Comparison of ENCODE assay signal across 8 cellular contexts in the genomic region with DNA sequence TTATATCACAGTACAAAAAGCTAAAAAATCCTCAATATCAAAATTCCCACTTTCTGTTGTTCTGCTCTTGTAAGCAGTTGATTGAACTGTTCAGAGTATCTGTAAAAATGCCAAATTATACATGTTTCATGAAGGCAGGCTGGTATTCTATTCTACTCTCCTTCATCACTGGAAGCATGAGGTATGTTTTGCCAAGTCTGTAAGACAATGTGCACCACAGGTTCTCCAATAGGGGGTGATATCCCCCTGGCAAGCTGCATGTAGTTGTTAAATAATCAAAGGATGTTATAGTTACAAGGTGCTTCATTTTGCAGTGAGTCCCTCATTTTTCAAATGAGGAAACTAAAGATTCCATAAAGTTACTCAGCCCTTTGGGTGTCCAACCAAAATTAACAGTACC. TPM values are rescaled to one million over a fixed set of nuclear protein-coding genes. Genes with fewer than 3 reads are reported as not detected.
DNase-seq lines count a peak whose midpoint lies in the region; ATAC-seq and TF ChIP-seq lines count a peak whose summit lies in the region.

No MANE protein-coding gene starts in this region.

- CTCF ChIA-PET in PC-3 (lab: Charles Lee) = no interaction called here

- no peak overlapping the region for H3K9ac ChIP-seq in PC-3 (ENCODE audit: low read length)

- H3K4me1 ChIP-seq in PC-3 (ENCODE audit: insufficient read depth, low read length) (no peaks in the 10 kb centered on the region), thyroid gland (peaks cover 51 to 61% of the 10 kb centered on the region in 2 donors)

- H3K79me2 ChIP-seq in PC-3 (ENCODE audit: low read length) = peaks cover 30% of the 10 kb centered on the region

- no peak overlapping the region for H3K4me2 ChIP-seq in PC-3 (ENCODE audit: low read length)

- intact Hi-C loops in PC-3 (cut with micrococcal nuclease) = no loop called here
- intact Hi-C loops in thyroid gland (cut with DNase I) = no loop called here

- peak; percentile 15 for DNase-seq in stimulated activated CD4-positive, alpha-beta T cell treated with anti-CD3 and anti-CD28 coated beads, Interleukin-4, amount 100 ng/mL, for 24 hours
- no peak for DNase-seq in stimulated activated CD4-positive, alpha-beta T cell treated with anti-CD3 and anti-CD28 coated beads, Interleukin-15, amount 100 ng/mL, for 24 hours
- DNase-seq in PC-3 = peak; percentile 22
- peak; percentile 53 for DNase-seq in fibroblast of mammary gland (ENCODE audit: low read depth)
- peak in 1 of 2 donors; percentile 18 for DNase-seq in thyroid gland
- DNase-seq in activated naive CD4-positive, alpha-beta T cell (lab: John Stamatoyannopoulos, UW) = no peak
- DNase-seq in SKM-1 treated with dmso at 0.1 percent for 144 hours (lab: John Stamatoyannopoulos, UW; ENCODE audit: unreplicated experiment) = no peak
- no peak for DNase-seq in COR-L47 (lab: John Stamatoyannopoulos, UW)

- POLR2A ChIA-PET in PC-3 (lab: Charles Lee; ENCODE audit: unreplicated experiment) = no interaction called here

- TF ChIP-seq CTCF in PC-3 (conservative IDR thresholded peaks at IDR 0.05; ENCODE audit: low read depth, low read length) (peak; percentile 66), fibroblast of mammary gland (conservative IDR thresholded peaks at IDR 0.05; ENCODE audit: control insufficient read depth, insufficient read depth, low read depth, low read length) (peak; percentile 49), thyroid gland (IDR thresholded peaks at IDR 0.05) (peak in 4 of 6 experiments; percentile 29 to 36 (median 34))

- H3K9me3 ChIP-seq in PC-3 (ENCODE audit: low read length) = no peaks in the 10 kb centered on the region
- no peaks in the 10 kb centered on the region for H3K9me3 ChIP-seq in thyroid gland

- H3K27me3 ChIP-seq in PC-3 (ENCODE audit: low read length) (no peaks in the 10 kb centered on the region), thyroid gland (no peaks in the 10 kb centered on the region)

- H3F3A ChIP-seq in PC-3 (ENCODE audit: low read length, unreplicated experiment) = no peaks in the 10 kb centered on the region

- H3K4me3 ChIP-seq in PC-3 (ENCODE audit: low read length) = no peak overlapping the region
- no peak overlapping the region for H3K4me3 ChIP-seq in fibroblast of mammary gland (ENCODE audit: control insufficient read depth, low read depth, low read length)
- no peak overlapping the region for H3K4me3 ChIP-seq in thyroid gland (replicated peaks in 1 of 3)

- no peak overlapping the region for H3K27ac ChIP-seq in PC-3 (ENCODE audit: low read length)
- peak overlapping the region in 2 of 3 donors; percentile 88 to 97 for H3K27ac ChIP-seq in thyroid gland

- TF ChIP-seq POLR2A in thyroid gland (IDR thresholded peaks at IDR 0.05) = no peak

- H2AFZ ChIP-seq in PC-3 (ENCODE audit: low read length) = no peak overlapping the region

- no peaks in the 10 kb centered on the region for H3K9me2 ChIP-seq in PC-3 (replicated peaks; ENCODE audit: low read length)

- H4K20me1 ChIP-seq in PC-3 (ENCODE audit: low read length) = no peaks in the 10 kb centered on the region

- no TSS peak for BruUV-seq in PC-3 (replicated peaks; lab: Mats Ljungman, UMichigan)

- H3K36me3 ChIP-seq in PC-3 (ENCODE audit: low read depth, low read length) (peaks cover 11% of the 10 kb centered on the region; the same call in 1 of the 2 replicates), thyroid gland (no peaks in the 10 kb centered on the region)

- no peak for ATAC-seq in PC-3

RNA-seq across cellular contexts. Expression of a gene that starts 15.1 kb away (rescaled TPM):
- total RNA-seq in PC-3 (2014; rRNA removed) = 29.6 and 44.5 TPM in 2 replicates
- 10 to 100 TPM; 65.4 to 84.6 (median 76.9) TPM for total RNA-seq in thyroid gland

RNA-seq across cellular contexts. Expression of a gene that starts 34.4 kb away (rescaled TPM):
- total RNA-seq in PC-3 (2014; rRNA removed) (246 and 253 TPM in 2 replicates), thyroid gland (100 to 1,000 TPM; 289 to 559 (median 388) TPM)

Comparison
In these comparisons a context has a peak if more than half of its experiments do, and no peak if none do; other contexts are left out.
1. DNase-seq: peak in stimulated activated CD4-positive, alpha-beta T cell treated with anti-CD3 and anti-CD28 coated beads, Interleukin-4, amount 100 ng/mL, for 24 hours (single experiment), PC-3 (single experiment) and fibroblast of mammary gland (single experiment); none in stimulated activated CD4-positive, alpha-beta T cell treated with anti-CD3 and anti-CD28 coated beads, Interleukin-15, amount 100 ng/mL, for 24 hours (single experiment), activated naive CD4-positive, alpha-beta T cell (0 of 4), SKM-1 treated with dmso at 0.1 percent for 144 hours (single experiment) and COR-L47 (single experiment).
2. Peak in every context shown above with its lines, with median percentiles within 50 percentile points of each other: CTCF ChIP-seq.